In the genomic region with DNA sequence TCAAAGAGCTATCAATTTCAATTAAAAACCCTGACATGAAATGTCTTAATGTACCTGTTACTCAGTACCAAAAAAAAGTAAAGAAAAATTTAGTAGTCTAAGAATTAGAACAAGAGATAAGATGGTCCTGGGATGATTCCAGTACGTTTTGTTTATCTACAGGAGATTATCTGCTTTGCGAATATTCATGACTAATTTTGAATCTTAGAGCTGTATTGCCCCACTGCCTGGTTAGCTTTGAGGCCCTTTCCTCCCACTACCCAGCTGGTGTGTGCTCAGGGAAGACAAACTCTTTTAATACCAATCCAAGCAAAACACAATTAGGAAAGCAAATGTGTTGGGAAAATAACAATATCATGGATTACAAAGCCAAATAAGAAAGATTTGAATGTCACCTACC, we compare ENCODE assay signal across 1 cellular context.
TF ChIP-seq lines count a peak whose summit lies in the region.

No MANE protein-coding gene starts in this region.

TF ChIP-seq in GM23338, 12 proteins besides CTCF, POLR2A, EP300 and RAD21 (continued from another document):
- TF ChIP-seq, protein P1, sequence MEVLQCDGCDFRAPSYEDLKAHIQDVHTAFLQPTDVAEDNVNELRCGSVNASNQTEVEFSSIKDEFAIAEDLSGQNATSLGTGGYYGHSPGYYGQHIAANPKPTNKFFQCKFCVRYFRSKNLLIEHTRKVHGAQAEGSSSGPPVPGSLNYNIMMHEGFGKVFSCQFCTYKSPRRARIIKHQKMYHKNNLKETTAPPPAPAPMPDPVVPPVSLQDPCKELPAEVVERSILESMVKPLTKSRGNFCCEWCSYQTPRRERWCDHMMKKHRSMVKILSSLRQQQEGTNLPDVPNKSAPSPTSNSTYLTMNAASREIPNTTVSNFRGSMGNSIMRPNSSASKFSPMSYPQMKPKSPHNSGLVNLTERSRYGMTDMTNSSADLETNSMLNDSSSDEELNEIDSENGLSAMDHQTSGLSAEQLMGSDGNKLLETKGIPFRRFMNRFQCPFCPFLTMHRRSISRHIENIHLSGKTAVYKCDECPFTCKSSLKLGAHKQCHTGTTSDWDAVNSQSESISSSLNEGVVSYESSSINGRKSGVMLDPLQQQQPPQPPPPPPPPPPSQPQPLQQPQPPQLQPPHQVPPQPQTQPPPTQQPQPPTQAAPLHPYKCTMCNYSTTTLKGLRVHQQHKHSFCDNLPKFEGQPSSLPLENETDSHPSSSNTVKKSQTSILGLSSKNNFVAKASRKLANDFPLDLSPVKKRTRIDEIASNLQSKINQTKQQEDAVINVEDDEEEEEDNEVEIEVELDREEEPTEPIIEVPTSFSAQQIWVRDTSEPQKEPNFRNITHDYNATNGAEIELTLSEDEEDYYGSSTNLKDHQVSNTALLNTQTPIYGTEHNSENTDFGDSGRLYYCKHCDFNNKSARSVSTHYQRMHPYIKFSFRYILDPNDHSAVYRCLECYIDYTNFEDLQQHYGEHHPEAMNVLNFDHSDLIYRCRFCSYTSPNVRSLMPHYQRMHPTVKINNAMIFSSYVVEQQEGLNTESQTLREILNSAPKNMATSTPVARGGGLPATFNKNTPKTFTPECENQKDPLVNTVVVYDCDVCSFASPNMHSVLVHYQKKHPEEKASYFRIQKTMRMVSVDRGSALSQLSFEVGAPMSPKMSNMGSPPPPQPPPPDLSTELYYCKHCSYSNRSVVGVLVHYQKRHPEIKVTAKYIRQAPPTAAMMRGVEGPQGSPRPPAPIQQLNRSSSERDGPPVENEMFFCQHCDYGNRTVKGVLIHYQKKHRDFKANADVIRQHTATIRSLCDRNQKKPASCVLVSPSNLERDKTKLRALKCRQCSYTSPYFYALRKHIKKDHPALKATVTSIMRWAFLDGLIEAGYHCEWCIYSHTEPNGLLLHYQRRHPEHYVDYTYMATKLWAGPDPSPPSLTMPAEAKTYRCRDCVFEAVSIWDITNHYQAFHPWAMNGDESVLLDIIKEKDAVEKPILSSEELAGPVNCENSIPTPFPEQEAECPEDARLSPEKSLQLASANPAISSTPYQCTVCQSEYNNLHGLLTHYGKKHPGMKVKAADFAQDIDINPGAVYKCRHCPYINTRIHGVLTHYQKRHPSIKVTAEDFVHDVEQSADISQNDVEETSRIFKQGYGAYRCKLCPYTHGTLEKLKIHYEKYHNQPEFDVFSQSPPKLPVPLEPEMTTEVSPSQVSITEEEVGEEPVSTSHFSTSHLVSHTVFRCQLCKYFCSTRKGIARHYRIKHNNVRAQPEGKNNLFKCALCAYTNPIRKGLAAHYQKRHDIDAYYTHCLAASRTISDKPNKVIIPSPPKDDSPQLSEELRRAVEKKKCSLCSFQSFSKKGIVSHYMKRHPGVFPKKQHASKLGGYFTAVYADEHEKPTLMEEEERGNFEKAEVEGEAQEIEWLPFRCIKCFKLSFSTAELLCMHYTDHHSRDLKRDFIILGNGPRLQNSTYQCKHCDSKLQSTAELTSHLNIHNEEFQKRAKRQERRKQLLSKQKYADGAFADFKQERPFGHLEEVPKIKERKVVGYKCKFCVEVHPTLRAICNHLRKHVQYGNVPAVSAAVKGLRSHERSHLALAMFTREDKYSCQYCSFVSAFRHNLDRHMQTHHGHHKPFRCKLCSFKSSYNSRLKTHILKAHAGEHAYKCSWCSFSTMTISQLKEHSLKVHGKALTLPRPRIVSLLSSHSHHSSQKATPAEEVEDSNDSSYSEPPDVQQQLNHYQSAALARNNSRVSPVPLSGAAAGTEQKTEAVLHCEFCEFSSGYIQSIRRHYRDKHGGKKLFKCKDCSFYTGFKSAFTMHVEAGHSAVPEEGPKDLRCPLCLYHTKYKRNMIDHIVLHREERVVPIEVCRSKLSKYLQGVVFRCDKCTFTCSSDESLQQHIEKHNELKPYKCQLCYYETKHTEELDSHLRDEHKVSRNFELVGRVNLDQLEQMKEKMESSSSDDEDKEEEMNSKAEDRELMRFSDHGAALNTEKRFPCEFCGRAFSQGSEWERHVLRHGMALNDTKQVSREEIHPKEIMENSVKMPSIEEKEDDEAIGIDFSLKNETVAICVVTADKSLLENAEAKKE (CRISPR knock-in tag; IDR thresholded peaks at IDR 0.05): no peak
- TF ChIP-seq NANOG (IDR thresholded peaks at IDR 0.05; ENCODE audit: borderline replicate concordance) (no peak), EZH2phosphoT487 (IDR thresholded peaks at IDR 0.05; ENCODE audit: unreplicated experiment) (no peak), ZNF114 (CRISPR knock-in tag; IDR thresholded peaks at IDR 0.05) (no peak), STAT1 (IDR thresholded peaks at IDR 0.05; ENCODE audit: unreplicated experiment) (no peak), CREB1 (CRISPR knock-in tag; IDR thresholded peaks at IDR 0.05; ENCODE audit: low read depth) (no peak)
- TF ChIP-seq, protein P2, sequence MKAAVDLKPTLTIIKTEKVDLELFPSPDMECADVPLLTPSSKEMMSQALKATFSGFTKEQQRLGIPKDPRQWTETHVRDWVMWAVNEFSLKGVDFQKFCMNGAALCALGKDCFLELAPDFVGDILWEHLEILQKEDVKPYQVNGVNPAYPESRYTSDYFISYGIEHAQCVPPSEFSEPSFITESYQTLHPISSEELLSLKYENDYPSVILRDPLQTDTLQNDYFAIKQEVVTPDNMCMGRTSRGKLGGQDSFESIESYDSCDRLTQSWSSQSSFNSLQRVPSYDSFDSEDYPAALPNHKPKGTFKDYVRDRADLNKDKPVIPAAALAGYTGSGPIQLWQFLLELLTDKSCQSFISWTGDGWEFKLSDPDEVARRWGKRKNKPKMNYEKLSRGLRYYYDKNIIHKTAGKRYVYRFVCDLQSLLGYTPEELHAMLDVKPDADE (IDR thresholded peaks at IDR 0.05): no peak
TF ChIP-seq in GM23338: peak in this region for 0.
